In the genomic region with DNA sequence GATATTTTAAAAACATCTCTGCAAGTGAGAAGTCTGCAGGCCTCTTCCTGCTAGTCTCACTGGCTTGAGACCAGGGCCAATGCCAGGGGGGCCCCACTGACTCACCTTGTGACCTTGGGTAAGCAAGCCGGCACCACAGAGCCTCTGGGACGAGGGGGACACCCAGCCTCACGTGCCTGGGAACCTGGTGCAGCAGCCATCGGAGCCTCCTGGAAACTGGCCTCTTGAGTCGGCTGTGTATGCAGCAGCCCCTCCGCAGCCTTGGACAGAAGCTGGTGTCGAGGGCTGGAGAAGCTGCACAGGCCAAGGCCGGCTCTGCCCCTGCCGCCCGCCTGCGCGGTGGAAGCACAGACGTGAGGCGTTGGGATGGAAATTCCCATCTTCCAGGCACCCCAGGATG, we compare ENCODE assay signal across 16 cellular contexts. TPM values are rescaled to one million over a fixed set of nuclear protein-coding genes. Genes with fewer than 3 reads are reported as not detected.
DNase-seq lines count a peak whose midpoint lies in the region; FAIRE-seq and TF ChIP-seq lines count a peak whose summit lies in the region.
"Had no signal": no experiment of that assay in that cellular context is flagged by ENCODE, and none has a peak within 500 bp of the region (broad histone marks: within the 10 kb centered on the region; RNA-seq: fewer than 3 reads in every experiment).

No MANE protein-coding gene starts in this region.

- H2BK20ac ChIP-seq in H1 (ENCODE audit: low read length) = no peak overlapping the region

- H3K56ac ChIP-seq in H1 (replicated peaks; ENCODE audit: insufficient read length, low read depth, low read length) = no peak overlapping the region

- H3K9ac ChIP-seq in BLaER1 (peak overlapping the region; percentile 61), H1 (replicated peaks in 1 of 4; ENCODE audit: extremely low read depth in 1 of 4, low read depth in 3 of 4, low read length in 3 of 4) (no peak overlapping the region)

- H2AFZ ChIP-seq in H1 (ENCODE audit: low read length) (no peak overlapping the region), osteoblast (ENCODE audit: low read length) (no peak overlapping the region)
- H2AFZ ChIP-seq: GM23338 had no signal

- FAIRE-seq in H1 (lab: Jason Lieb, UNC) (no peak), HTR-8/SVneo (lab: Jason Lieb, UNC) (no peak)
- FAIRE-seq: A204.1, GM12892 had no signal

- peak overlapping the region; percentile 28; the same call in 1 of the 2 replicates for H3K27ac ChIP-seq in BLaER1
- peak overlapping the region; percentile 71 for H3K27ac ChIP-seq in HL-60 (replicated peaks)
- H3K27ac ChIP-seq in H1 (ENCODE audit: low read depth, low read length) = no peak overlapping the region
- H3K27ac ChIP-seq in osteoblast (ENCODE audit: low read depth, low read length) = no peak overlapping the region

- no peak for TF ChIP-seq POLR2A in H1 (IDR thresholded peaks at IDR 0.05; ENCODE audit: control extremely low read depth in 1 of 2, low read depth in 2 of 2, low read length in 2 of 2)

- H3K14ac ChIP-seq in H1 (ENCODE audit: insufficient read length) = no peak overlapping the region

- POLR2A ChIA-PET in H1 (lab: Charles Lee; ENCODE audit: partially characterized antibody) = interaction anchor here (1.5 kb wide), 1 partner anchor 16 kb away, joined by 6 read pairs; the partner anchor contains the start of gene GRPEL1

- H2BK5ac ChIP-seq in H1 (ENCODE audit: low read depth, low read length) = 0 out of 2 replicates have a peak overlapping the region, but pooled peaks have one; percentile 5

- H3K4me1 ChIP-seq in BLaER1 (peaks cover 86% of the 10 kb centered on the region), H1 (replicated peaks in 1 of 4; ENCODE audit: control insufficient read depth in 3 of 4, insufficient read depth in 4 of 4, low read length in 3 of 4) (peaks cover 0 to 4% (median 0%) of the 10 kb centered on the region in 4 experiments; a peak in 3 of 7 replicates), osteoblast (ENCODE audit: insufficient read depth, low read length) (peaks cover 5% of the 10 kb centered on the region)
- H3K4me1 ChIP-seq: BE2C, Caco-2, HAP-1 had no signal

- H4K8ac ChIP-seq in H1 (ENCODE audit: extremely low read depth, insufficient read depth, low read length) = no peak overlapping the region

- H4K5ac ChIP-seq in H1 (ENCODE audit: insufficient read length, low read depth, low read length) = no peak overlapping the region

- no peak for TF ChIP-seq EP300 in H1 (IDR thresholded peaks at IDR 0.05; ENCODE audit: borderline replicate concordance in 1 of 2, low read depth in 2 of 2, low read length in 2 of 2)

- no peak overlapping the region for H3K18ac ChIP-seq in H1 (ENCODE audit: extremely low read depth, low read length)

- no peaks in the 10 kb centered on the region for H3K9me3 ChIP-seq in BLaER1
- no peaks in the 10 kb centered on the region for H3K9me3 ChIP-seq in H1 (ENCODE audit: insufficient read depth in 2 of 2, low read depth in 1 of 2, low read length in 1 of 2)
- no peaks in the 10 kb centered on the region for H3K9me3 ChIP-seq in osteoblast (ENCODE audit: low read depth, low read length)
- H3K9me3 ChIP-seq: BE2C, Caco-2, HAP-1 had no signal

- H2BK12ac ChIP-seq in H1 (ENCODE audit: low read depth, low read length) = no peak overlapping the region

- H3K4me3 ChIP-seq in BLaER1 (no peak overlapping the region), HL-60 (replicated peaks; ENCODE audit: insufficient read depth, low read length) (no peak overlapping the region), H1 (ENCODE audit: extremely low read depth in 1 of 4, insufficient read depth in 2 of 4, low read depth in 3 of 4, low read length in 4 of 4) (no peak overlapping the region), osteoblast (ENCODE audit: insufficient read depth, low read length) (no peak overlapping the region)
- H3K4me3 ChIP-seq: GM23338, HAP-1 had no signal

- CTCF ChIA-PET in H1 (lab: Charles Lee; ENCODE audit: partially characterized antibody) = interaction anchor here (0.9 to 1.3 kb wide), 3 partner anchors 8 to 19 kb away, joined by 3 to 5 read pairs (median 3); partner anchors contain the start of gene TADA2B

- H4K20me1 ChIP-seq in BLaER1 = peaks cover 100% of the 10 kb centered on the region
- H4K20me1 ChIP-seq in H1 (replicated peaks in 1 of 2; ENCODE audit: control insufficient read depth in 1 of 2, insufficient read depth in 2 of 2, low read length in 2 of 2) = peaks cover 7 to 22% of the 10 kb centered on the region in 2 experiments
- H4K20me1 ChIP-seq in osteoblast (ENCODE audit: insufficient read depth, low read length) = peaks cover 48% of the 10 kb centered on the region

- H3K4ac ChIP-seq in H1 (replicated peaks; ENCODE audit: insufficient read length, low read depth, low read length) = no peak overlapping the region

- 95% methylated on average over 11 of the region's 14 CpGs; no CpG with 5 or more reads in 1 of the 2 experiments for WGBS in H1 (ENCODE audit: extremely low coverage in 1 of 2, insufficient coverage in 1 of 2, insufficient read length in 1 of 2, insufficient replicate concordance in 2 of 2, low coverage in 1 of 2, low lambda C conversion rate in 2 of 2, missing lambda C conversion rate in 1 of 2), 2 experiments

- H3K27me3 ChIP-seq in BLaER1 (no peaks in the 10 kb centered on the region), HL-60 (ENCODE audit: insufficient read depth, poor library complexity, severe bottlenecking) (no peaks in the 10 kb centered on the region), H1 (replicated peaks in 1 of 4; ENCODE audit: control insufficient read depth in 3 of 4, extremely low read depth in 1 of 4, insufficient read depth in 3 of 4, low read length in 3 of 4) (no peaks in the 10 kb centered on the region), osteoblast (ENCODE audit: insufficient read depth, low read length) (no peaks in the 10 kb centered on the region)
- H3K27me3 ChIP-seq: BE2C had no signal

- DNase-seq in HL-60 (ENCODE audit: low read depth in 1 of 2, low spot score in 1 of 2) (no peak), H1 (ENCODE audit: low read depth in 1 of 2, low spot score in 2 of 2) (no peak), osteoblast (ENCODE audit: insufficient read length, low spot score, missing footprints) (peak; percentile 35), AML-193 (lab: John Stamatoyannopoulos, UW) (no peak), HTR-8/SVneo (ENCODE audit: insufficient read length, low spot score) (no peak)
- no peak for DNase-seq in NK-92 treated with Interleukin-12 subunit alpha and Interleukin-12 subunit beta, amount 100 ng/mL, for 24 hours (lab: John Stamatoyannopoulos, UW)
- DNase-seq: BE2C, Caco-2, DND-41, GDM1, IMR-90 had no signal

- no peaks in the 10 kb centered on the region for H3K23me2 ChIP-seq in H1 (ENCODE audit: low read depth, low read length)

- TF ChIP-seq RAD21 in H1 (IDR thresholded peaks at IDR 0.05 in 1 of 2, conservative IDR thresholded peaks at IDR 0.05 in 1 of 2; ENCODE audit: low read depth in 2 of 2, low read length in 2 of 2) = no peak

- H2BK120ac ChIP-seq in H1 (replicated peaks; ENCODE audit: low read depth, low read length) = no peak overlapping the region

- peaks cover 25% of the 10 kb centered on the region for H3K79me1 ChIP-seq in H1 (ENCODE audit: low read depth, low read length)

- peak overlapping the region; percentile 82 for H3K4me2 ChIP-seq in BLaER1
- no peak overlapping the region for H3K4me2 ChIP-seq in H1 (ENCODE audit: insufficient read depth in 1 of 2, low read depth in 2 of 2, low read length in 2 of 2)
- H3K4me2 ChIP-seq in osteoblast (ENCODE audit: insufficient read depth, low read length) = no peak overlapping the region
- H3K4me2 ChIP-seq: GM23338 had no signal

- no peak for TF ChIP-seq CTCF in HL-60 (IDR thresholded peaks at IDR 0.05; ENCODE audit: insufficient read depth, low read length)
- no peak for TF ChIP-seq CTCF in H1 (IDR thresholded peaks at IDR 0.05; ENCODE audit: control extremely low read depth in 1 of 3, insufficient read depth in 1 of 3, low read depth in 1 of 3, low read length in 3 of 3)
- TF ChIP-seq CTCF in osteoblast (IDR thresholded peaks at IDR 0.05; ENCODE audit: extremely low read depth, low read depth, low read length) = no peak

- H3K23ac ChIP-seq in H1 (ENCODE audit: insufficient read length) = no peak overlapping the region

- no peak overlapping the region for H4K91ac ChIP-seq in H1 (replicated peaks; ENCODE audit: insufficient read length, low read length)

- no peak overlapping the region for H2BK15ac ChIP-seq in H1 (ENCODE audit: low read length)

- peaks cover 0 to 18% of the 10 kb centered on the region in 2 experiments; a peak in 2 of 4 replicates for H3K79me2 ChIP-seq in H1 (ENCODE audit: control insufficient read depth in 1 of 2, insufficient read depth in 2 of 2, low read length in 2 of 2)
- H3K79me2 ChIP-seq in osteoblast (ENCODE audit: insufficient read depth, low read length) = peaks cover 89% of the 10 kb centered on the region

- peaks cover 79% of the 10 kb centered on the region for H3K36me3 ChIP-seq in BLaER1
- H3K36me3 ChIP-seq in H1 (ENCODE audit: control insufficient read depth in 2 of 4, insufficient read depth in 4 of 4, low read length in 3 of 4) = no peaks in the 10 kb centered on the region
- peaks cover 23% of the 10 kb centered on the region for H3K36me3 ChIP-seq in osteoblast (ENCODE audit: insufficient read depth, low read length)

- H2AK5ac ChIP-seq in H1 (ENCODE audit: low read depth, low read length) = no peak overlapping the region

TF ChIP-seq in H1, 55 proteins besides CTCF, POLR2A, EP300 and RAD21 (continues in another document):
- no peak for TF ChIP-seq HDAC6 (IDR thresholded peaks at IDR 0.05; ENCODE audit: low read depth, low read length)

RNA-seq across cellular contexts. Expression of gene TADA2B, which starts 8.7 kb away (rescaled TPM):
- 12.1 and 12.3 TPM in 2 replicates for total RNA-seq in H1 (2021; fragmentation: NEBNext Ultra II Directional; extraction: Animal tissue kit (Norgen Biotek cat#: 25700))
- 5.7 and 6.5 TPM in 2 replicates for polyA plus RNA-seq in H1 (2011; rRNA removed)
- polyA plus RNA-seq in H1 (2011; cell fraction: cytosol; rRNA removed) = 5.1 TPM
- polyA plus RNA-seq in H1 (2011; cell fraction: nucleus; rRNA removed) = 8.2 TPM
- polyA plus RNA-seq in H1 (2012, experiment 1 of 2) = 7.6 to 10.1 TPM (median 8.7 TPM) in 4 replicates
- 5.6 TPM for polyA plus RNA-seq in H1 (2012, experiment 2 of 2)
- polyA plus RNA-seq in H1 (2013, experiment 1 of 2) = 6.1 TPM
- 6.0 TPM for polyA plus RNA-seq in H1 (2013, experiment 2 of 2)
- polyA minus RNA-seq in H1 (2011; rRNA and poly(A)+ RNA removed) = 3.7 and 5.2 TPM in 2 replicates
- 4.4 TPM for polyA minus RNA-seq in H1 (2011; cell fraction: cytosol; rRNA and poly(A)+ RNA removed)
- polyA minus RNA-seq in H1 (2011; cell fraction: nucleus; rRNA and poly(A)+ RNA removed) = 5.3 TPM
- total RNA-seq in osteoblast = 12.7 and 13.0 TPM in 2 replicates

RNA-seq across cellular contexts. Expression of gene GRPEL1, which starts 16.0 kb away (rescaled TPM):
- 39.9 and 43.0 TPM in 2 replicates for total RNA-seq in H1 (2021; fragmentation: NEBNext Ultra II Directional; extraction: Animal tissue kit (Norgen Biotek cat#: 25700))
- polyA plus RNA-seq in H1 (2011; rRNA removed) = 10.5 and 13.5 TPM in 2 replicates
- polyA plus RNA-seq in H1 (2011; cell fraction: cytosol; rRNA removed) = 20.7 TPM
- polyA plus RNA-seq in H1 (2011; cell fraction: nucleus; rRNA removed) = 6.1 TPM
- 34.0 to 43.0 TPM (median 35.5 TPM) in 4 replicates for polyA plus RNA-seq in H1 (2012, experiment 1 of 2)
- polyA plus RNA-seq in H1 (2012, experiment 2 of 2) = 12.5 TPM
- polyA plus RNA-seq in H1 (2013, experiment 1 of 2) = 18.9 TPM
- 19.9 TPM for polyA plus RNA-seq in H1 (2013, experiment 2 of 2)
- 12.4 TPM in 2 replicates for polyA minus RNA-seq in H1 (2011; rRNA and poly(A)+ RNA removed)
- polyA minus RNA-seq in H1 (2011; cell fraction: cytosol; rRNA and poly(A)+ RNA removed) = 7.8 TPM
- polyA minus RNA-seq in H1 (2011; cell fraction: nucleus; rRNA and poly(A)+ RNA removed) = 11.3 TPM
- total RNA-seq in osteoblast = 10.3 and 21.0 TPM in 2 replicates

Comparison
In these comparisons a context has a peak if more than half of its experiments do, and no peak if none do; other contexts are left out.
1. H3K27ac ChIP-seq: peak in BLaER1 (single experiment) and HL-60 (single experiment); none in H1 (single experiment) and osteoblast (single experiment).